In the genomic region with DNA sequence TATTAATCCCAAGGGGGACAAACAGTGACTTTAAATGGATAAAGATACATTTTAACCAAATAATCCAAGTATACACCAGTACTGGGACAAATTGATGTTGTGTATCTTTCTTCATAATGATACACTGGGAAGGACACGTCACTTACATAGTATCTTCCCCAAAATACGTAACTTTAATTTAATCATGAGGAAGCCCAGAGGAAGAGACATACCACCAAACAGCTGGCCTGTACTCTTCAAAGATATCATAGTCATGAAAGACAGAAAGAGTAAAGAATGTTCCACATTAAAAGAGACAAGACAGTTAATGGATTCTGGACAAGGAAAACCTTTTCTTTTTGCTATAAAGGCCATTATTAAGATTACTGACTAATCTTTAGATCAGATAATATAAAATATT, we compare ENCODE assay signal across 1 cellular context.
TF ChIP-seq lines count a peak whose summit lies in the region.

No MANE protein-coding gene starts in this region.

TF ChIP-seq in GM12878, 131 proteins besides CTCF, POLR2A, EP300 and RAD21:
- TF ChIP-seq STAT3 (IDR thresholded peaks at IDR 0.05; ENCODE audit: low read depth, low read length) (no peak), CEBPB (IDR thresholded peaks at IDR 0.05; ENCODE audit: borderline replicate concordance in 1 of 2, low read depth in 2 of 2, low read length in 2 of 2) (no peak), KAT2A (conservative IDR thresholded peaks at IDR 0.05; ENCODE audit: control insufficient read depth, low read depth, low read length) (no peak)
- TF ChIP-seq, protein P1, sequence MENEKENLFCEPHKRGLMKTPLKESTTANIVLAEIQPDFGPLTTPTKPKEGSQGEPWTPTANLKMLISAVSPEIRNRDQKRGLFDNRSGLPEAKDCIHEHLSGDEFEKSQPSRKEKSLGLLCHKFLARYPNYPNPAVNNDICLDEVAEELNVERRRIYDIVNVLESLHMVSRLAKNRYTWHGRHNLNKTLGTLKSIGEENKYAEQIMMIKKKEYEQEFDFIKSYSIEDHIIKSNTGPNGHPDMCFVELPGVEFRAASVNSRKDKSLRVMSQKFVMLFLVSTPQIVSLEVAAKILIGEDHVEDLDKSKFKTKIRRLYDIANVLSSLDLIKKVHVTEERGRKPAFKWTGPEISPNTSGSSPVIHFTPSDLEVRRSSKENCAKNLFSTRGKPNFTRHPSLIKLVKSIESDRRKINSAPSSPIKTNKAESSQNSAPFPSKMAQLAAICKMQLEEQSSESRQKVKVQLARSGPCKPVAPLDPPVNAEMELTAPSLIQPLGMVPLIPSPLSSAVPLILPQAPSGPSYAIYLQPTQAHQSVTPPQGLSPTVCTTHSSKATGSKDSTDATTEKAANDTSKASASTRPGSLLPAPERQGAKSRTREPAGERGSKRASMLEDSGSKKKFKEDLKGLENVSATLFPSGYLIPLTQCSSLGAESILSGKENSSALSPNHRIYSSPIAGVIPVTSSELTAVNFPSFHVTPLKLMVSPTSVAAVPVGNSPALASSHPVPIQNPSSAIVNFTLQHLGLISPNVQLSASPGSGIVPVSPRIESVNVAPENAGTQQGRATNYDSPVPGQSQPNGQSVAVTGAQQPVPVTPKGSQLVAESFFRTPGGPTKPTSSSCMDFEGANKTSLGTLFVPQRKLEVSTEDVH (IDR thresholded peaks at IDR 0.05; ENCODE audit: low read depth, partially characterized antibody) = no peak
- TF ChIP-seq, protein P2, sequence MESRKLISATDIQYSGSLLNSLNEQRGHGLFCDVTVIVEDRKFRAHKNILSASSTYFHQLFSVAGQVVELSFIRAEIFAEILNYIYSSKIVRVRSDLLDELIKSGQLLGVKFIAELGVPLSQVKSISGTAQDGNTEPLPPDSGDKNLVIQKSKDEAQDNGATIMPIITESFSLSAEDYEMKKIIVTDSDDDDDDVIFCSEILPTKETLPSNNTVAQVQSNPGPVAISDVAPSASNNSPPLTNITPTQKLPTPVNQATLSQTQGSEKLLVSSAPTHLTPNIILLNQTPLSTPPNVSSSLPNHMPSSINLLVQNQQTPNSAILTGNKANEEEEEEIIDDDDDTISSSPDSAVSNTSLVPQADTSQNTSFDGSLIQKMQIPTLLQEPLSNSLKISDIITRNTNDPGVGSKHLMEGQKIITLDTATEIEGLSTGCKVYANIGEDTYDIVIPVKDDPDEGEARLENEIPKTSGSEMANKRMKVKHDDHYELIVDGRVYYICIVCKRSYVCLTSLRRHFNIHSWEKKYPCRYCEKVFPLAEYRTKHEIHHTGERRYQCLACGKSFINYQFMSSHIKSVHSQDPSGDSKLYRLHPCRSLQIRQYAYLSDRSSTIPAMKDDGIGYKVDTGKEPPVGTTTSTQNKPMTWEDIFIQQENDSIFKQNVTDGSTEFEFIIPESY (IDR thresholded peaks at IDR 0.05) = no peak
